12 cellular contexts compared by ENCODE assay signal in the genomic region with DNA sequence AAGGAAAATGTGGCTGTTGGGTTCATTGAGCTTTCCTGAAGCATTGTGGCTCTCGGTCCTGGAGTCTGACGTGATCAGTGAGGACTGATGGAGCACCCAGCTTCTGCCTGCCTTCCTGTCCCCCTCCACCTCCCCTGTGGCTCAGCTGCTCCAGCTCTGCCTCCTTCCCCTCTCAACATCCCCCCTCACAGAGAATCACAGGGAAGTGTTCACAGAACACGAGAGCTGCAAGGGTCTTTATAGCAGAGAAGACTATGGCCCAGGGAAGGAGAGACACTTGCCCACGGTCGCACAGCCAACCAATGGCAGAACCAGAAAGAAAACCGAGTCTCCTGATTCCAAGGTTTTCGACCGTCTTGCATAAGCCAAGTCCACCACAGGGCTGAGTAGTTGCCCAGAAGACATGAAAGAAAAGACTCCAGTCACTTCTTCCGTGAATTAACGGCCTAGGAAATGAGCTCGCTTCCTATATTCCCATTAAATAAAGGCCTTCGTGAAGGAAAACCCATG. TPM values are rescaled to one million over a fixed set of nuclear protein-coding genes. Genes with fewer than 3 reads are reported as not detected.
A peak's percentile ranks its signal among the peaks of the same experiment; 100 is the strongest.
DNase-seq lines count a peak whose midpoint lies in the region; TF ChIP-seq lines count a peak whose summit lies in the region.
"Had no signal": no experiment of that assay in that cellular context is flagged by ENCODE, and none has a peak within 500 bp of the region (broad histone marks: within the 10 kb centered on the region; RNA-seq: fewer than 3 reads in every experiment).

No MANE protein-coding gene starts in this region.

- in situ Hi-C loops in HAP-1 (cut with MboI; ENCODE audit: low sequenced_read_pairs) = no loop called here

- H3K4me2 ChIP-seq in OCI-LY3 (ENCODE audit: low read length) (peak overlapping the region; percentile 92), PC-9 (no peak overlapping the region)

- BruUV-seq in PC-9 (replicated peaks; lab: Mats Ljungman, UMichigan) = no TSS peak

- intact Hi-C loops in PC-9 (cut with micrococcal nuclease; ENCODE audit: unreplicated experiment) = no loop called here

- H3K4me3 ChIP-seq in OCI-LY3 (ENCODE audit: low read length) (peak overlapping the region; percentile 75; the same call in 1 of the 2 replicates), esophagus (ENCODE audit: low read depth in 1 of 2, low read length in 2 of 2) (no peak overlapping the region), stomach smooth muscle (ENCODE audit: low read length in 2 of 2) (peak overlapping the region; percentile 11 to 54), HAP-1 (no peak overlapping the region), PC-9 (no peak overlapping the region)

- H3K36me3 ChIP-seq in OCI-LY3 (replicated peaks; ENCODE audit: low read depth, low read length) (no peaks in the 10 kb centered on the region), esophagus (ENCODE audit: control insufficient read depth in 2 of 2, insufficient read depth in 2 of 2, low read length in 1 of 2) (no peaks in the 10 kb centered on the region), stomach smooth muscle (ENCODE audit: control insufficient read depth in 2 of 2, insufficient read depth in 2 of 2, low read length in 2 of 2) (no peaks in the 10 kb centered on the region), HAP-1 (replicated peaks) (no peaks in the 10 kb centered on the region), PC-9 (ENCODE audit: low read depth) (no peaks in the 10 kb centered on the region)

- CTCF ChIA-PET in PC-9 (lab: Charles Lee) = interaction anchor here (0.5 to 0.9 kb wide), 2 partner anchors 8 to 10 kb away, joined by 3 to 6 read pairs; no protein-coding TSS in a partner anchor

- H3K9me3 ChIP-seq in OCI-LY3 (ENCODE audit: insufficient read depth, low read length) = no peaks in the 10 kb centered on the region
- H3K9me3 ChIP-seq in esophagus (ENCODE audit: control insufficient read depth in 2 of 2, insufficient read depth in 1 of 2, low read depth in 1 of 2, low read length in 1 of 2) = no peaks in the 10 kb centered on the region
- H3K9me3 ChIP-seq in stomach smooth muscle (ENCODE audit: control insufficient read depth in 2 of 2, low read length in 2 of 2) = no peaks in the 10 kb centered on the region
- H3K9me3 ChIP-seq in HAP-1 = no peaks in the 10 kb centered on the region
- H3K9me3 ChIP-seq in PC-9 (ENCODE audit: insufficient read depth, low read depth) = no peaks in the 10 kb centered on the region

- H3K27ac ChIP-seq in OCI-LY3 (ENCODE audit: low read length) (no peak overlapping the region), esophagus (ENCODE audit: low read depth in 2 of 2, low read length in 1 of 2) (peak overlapping the region; percentile 67), stomach smooth muscle (ENCODE audit: low read length) (peak overlapping the region; percentile 90), caudate nucleus (ENCODE audit: low read depth, low read length) (no peak overlapping the region), PC-9 (no peak overlapping the region)

- H3K9me2 ChIP-seq in PC-9 (ENCODE audit: insufficient read depth) = no peaks in the 10 kb centered on the region

- H4K20me1 ChIP-seq in OCI-LY3 (ENCODE audit: insufficient read depth, low read length) (no peaks in the 10 kb centered on the region), PC-9 (ENCODE audit: insufficient read depth) (no peaks in the 10 kb centered on the region)

- H3K4me1 ChIP-seq in OCI-LY3 (ENCODE audit: low read length) (peaks cover 22% of the 10 kb centered on the region), esophagus (ENCODE audit: control insufficient read depth in 2 of 2, insufficient read depth in 2 of 2, low read length in 1 of 2) (no peaks in the 10 kb centered on the region), stomach smooth muscle (ENCODE audit: control insufficient read depth, insufficient read depth, low read length) (peaks cover 46% of the 10 kb centered on the region), HAP-1 (no peaks in the 10 kb centered on the region), PC-9 (replicated peaks; ENCODE audit: insufficient read depth) (no peaks in the 10 kb centered on the region)

- TF ChIP-seq CTCF in OCI-LY3 (IDR thresholded peaks at IDR 0.05; ENCODE audit: low read depth, low read length) = no peak
- no peak for TF ChIP-seq CTCF in PC-9 (conservative IDR thresholded peaks at IDR 0.05)

- DNase-seq in medulla oblongata (ENCODE audit: extremely low spot score) = peak; percentile 30
- DNase-seq in caudate nucleus (lab: John Stamatoyannopoulos, UW) = no peak
- DNase-seq in HAP-1 (ENCODE audit: low spot score in 2 of 2) = no peak
- DNase-seq in NAMALWA (ENCODE audit: low spot score) = no peak
- no peak for DNase-seq in PC-9
- DNase-seq: NCI-H2029 treated with DMSO at 0.1 percent for 48 hours had no signal

- peak overlapping the region; percentile 96; the same call in 1 of the 2 replicates for H2AFZ ChIP-seq in OCI-LY3 (ENCODE audit: low read depth, low read length)
- H2AFZ ChIP-seq in PC-9 = no peak overlapping the region

- 63 to 64% methylated on average over 12 of the region's 12 CpGs for WGBS in esophagus, 2 donors

- no peaks in the 10 kb centered on the region for H3F3A ChIP-seq in PC-9 (ENCODE audit: insufficient read depth, low read depth)

- H3K9ac ChIP-seq in OCI-LY3 (ENCODE audit: low read length) = no peak overlapping the region
- peak overlapping the region; percentile 7 to 55 for H3K9ac ChIP-seq in stomach smooth muscle (ENCODE audit: low read length in 2 of 2)

- H3K79me2 ChIP-seq in OCI-LY3 (ENCODE audit: low read length) (no peaks in the 10 kb centered on the region), PC-9 (ENCODE audit: low read depth) (no peaks in the 10 kb centered on the region)

- H3K27me3 ChIP-seq in OCI-LY3 (ENCODE audit: low read depth, low read length) = peaks cover 17% of the 10 kb centered on the region; the same call in 1 of the 2 replicates
- H3K27me3 ChIP-seq in esophagus (ENCODE audit: control insufficient read depth in 1 of 2, insufficient read depth in 2 of 2, low read length in 2 of 2) = no peaks in the 10 kb centered on the region
- H3K27me3 ChIP-seq in stomach smooth muscle (ENCODE audit: control insufficient read depth in 1 of 2, insufficient read depth in 2 of 2, low read length in 2 of 2) = no peaks in the 10 kb centered on the region
- H3K27me3 ChIP-seq in HAP-1 (ENCODE audit: low read depth) = no peaks in the 10 kb centered on the region
- H3K27me3 ChIP-seq in PC-9 (ENCODE audit: insufficient read depth, low read depth) = no peaks in the 10 kb centered on the region

- POLR2A ChIA-PET in PC-9 (lab: Charles Lee; ENCODE audit: unreplicated experiment) = no interaction called here

RNA-seq across cellular contexts. Expression of a gene that starts 2.3 kb away (rescaled TPM):
- 1 to 10 TPM; 3.3 to 4.6 TPM for polyA plus RNA-seq in esophagus
- not detected in 2 replicates for total RNA-seq in PC-9 (2021)
- total RNA-seq: HT1080, neural crest cell, OCI-LY7 had no signal

RNA-seq across cellular contexts. Expression of a gene that starts 32.7 kb away (rescaled TPM):
- polyA plus RNA-seq in esophagus = not detected
- not detected in 2 replicates for total RNA-seq in PC-9 (2021)
- total RNA-seq: HT1080 had no signal

Comparison
In these comparisons a context has a peak if more than half of its experiments do, and no peak if none do; other contexts are left out.
1. H3K27ac ChIP-seq: peak in esophagus (2 of 2) and stomach smooth muscle (single experiment); none in OCI-LY3 (single experiment), caudate nucleus (single experiment) and PC-9 (single experiment).
2. H3K4me3 ChIP-seq: peak in OCI-LY3 (single experiment) and stomach smooth muscle (2 of 2); none in esophagus (0 of 2), HAP-1 (single experiment) and PC-9 (single experiment).